Comparison of ENCODE assay signal across 1 cellular context in the genomic region with DNA sequence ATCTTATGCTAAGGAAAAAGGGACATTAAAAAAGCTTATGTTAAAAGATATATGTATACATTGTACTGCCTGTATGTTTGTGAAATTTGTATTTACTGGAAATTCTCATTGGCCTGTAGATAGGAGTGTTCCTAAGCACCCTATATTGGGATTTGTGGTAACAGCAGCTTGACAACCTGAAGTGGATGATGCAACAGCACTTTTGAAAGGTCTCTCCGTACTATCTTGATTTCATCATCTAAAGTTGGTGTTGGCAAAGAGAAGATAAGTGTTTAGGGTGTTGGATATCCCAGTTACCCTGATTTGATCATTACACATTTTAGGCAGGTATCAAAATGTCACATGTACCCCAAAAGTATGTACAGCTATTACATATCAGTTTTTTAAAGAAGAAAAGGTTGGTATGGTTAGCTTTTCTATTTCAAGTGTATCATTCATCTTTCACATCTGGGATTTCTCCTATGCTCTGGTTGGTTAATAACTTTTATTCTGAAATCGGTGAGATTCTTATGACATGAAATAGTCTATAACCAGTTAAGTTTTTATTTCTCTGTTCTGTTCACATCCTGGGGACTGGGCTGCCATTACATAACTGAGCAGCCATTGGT.
TF ChIP-seq lines count a peak whose summit lies in the region.

No MANE protein-coding gene starts in this region.

TF ChIP-seq in WTC11, 78 proteins besides CTCF, POLR2A, EP300 and RAD21 (continued from another document):
- no peak for TF ChIP-seq HMGXB4 (CRISPR knock-in tag; IDR thresholded peaks at IDR 0.05)
